Comparison of ENCODE assay signal across 11 cellular contexts in genomic region chr5:415928-416635, GRCh38. TPM values are rescaled to one million over a fixed set of nuclear protein-coding genes. Genes with fewer than 3 reads are reported as not detected.
DNase-seq lines count a peak whose midpoint lies in the region; ATAC-seq and TF ChIP-seq lines count a peak whose summit lies in the region.
"Had no signal": no experiment of that assay in that cellular context is flagged by ENCODE, and none has a peak within 500 bp of the region (broad histone marks: within the 10 kb centered on the region; RNA-seq: fewer than 3 reads in every experiment).

No MANE protein-coding gene starts in this region.

- CTCF ChIA-PET in activated naive CD4-positive, alpha-beta T cell treated with anti-CD3 and anti-CD28 coated beads for 36 hours (lab: Charles Lee), result no interaction called here

- H3K27ac ChIP-seq in substantia nigra (ENCODE audit: low read depth, low read length, poor library complexity, severe bottlenecking), result no peak overlapping the region
- H3K27ac ChIP-seq: WERI-Rb-1 had no signal

- TF ChIP-seq CTCF in chondrocyte (IDR thresholded peaks at IDR 0.05) (no peak), natural killer cell (IDR thresholded peaks at IDR 0.05) (no peak)

- peak in 1 of 2 donors; percentile 64 for DNase-seq in activated naive CD4-positive, alpha-beta T cell treated with anti-CD3 and anti-CD28 coated beads, Interleukin-2, amount 50 U/mL, for 72 hours (ENCODE audit: low spot score in 2 of 2)
- no peak for DNase-seq in activated naive CD4-positive, alpha-beta T cell treated with anti-CD3 and anti-CD28 coated beads for 36 hours
- DNase-seq in chondrocyte (ENCODE audit: low spot score) (peak; percentile 90), natural killer cell (no peak), left lobe of liver (ENCODE audit: low spot score) (no peak), substantia nigra (lab: John Stamatoyannopoulos, UW) (no peak), AG08396 (ENCODE audit: low spot score) (no peak)
- DNase-seq: NCI-H187, WERI-Rb-1 had no signal

- H3K4me1 Mint-ChIP-seq in activated naive CD4-positive, alpha-beta T cell treated with anti-CD3 and anti-CD28 coated beads for 36 hours (ENCODE audit: low read depth), result peaks cover 11% of the 10 kb centered on the region
- H3K4me1 Mint-ChIP-seq in chondrocyte (ENCODE audit: low read depth), result peaks cover 21% of the 10 kb centered on the region
- H3K4me1 Mint-ChIP-seq in natural killer cell, result peaks cover 0 to 18% of the 10 kb centered on the region in 2 donors

- H3K27ac Mint-ChIP-seq in activated naive CD4-positive, alpha-beta T cell treated with anti-CD3 and anti-CD28 coated beads, Interleukin-2, amount 50 U/mL, for 72 hours, result peak overlapping the region in 1 of 2 donors; percentile 57
- H3K27ac Mint-ChIP-seq in activated naive CD4-positive, alpha-beta T cell treated with anti-CD3 and anti-CD28 coated beads for 36 hours, result no peak overlapping the region
- H3K27ac Mint-ChIP-seq in chondrocyte (ENCODE audit: unreplicated experiment) (peak overlapping the region; percentile 87), natural killer cell (peak overlapping the region in 1 of 2 donors; percentile 75)
- H3K27ac Mint-ChIP-seq: activated naive CD4-positive, alpha-beta T cell treated with anti-CD3 and anti-CD28 coated beads, Interleukin-2, amount 50 U/mL, for 24 hours had no signal

- intact Hi-C loops in activated naive CD4-positive, alpha-beta T cell treated with anti-CD3 and anti-CD28 coated beads for 36 hours (cut with micrococcal nuclease), result no loop called here
- intact Hi-C loops in natural killer cell (cut with micrococcal nuclease), result no loop called here

- peaks cover 0 to 14% of the 10 kb centered on the region in 2 donors for H3K36me3 Mint-ChIP-seq in activated naive CD4-positive, alpha-beta T cell treated with anti-CD3 and anti-CD28 coated beads, Interleukin-2, amount 50 U/mL, for 72 hours
- no peaks in the 10 kb centered on the region for H3K36me3 Mint-ChIP-seq in activated naive CD4-positive, alpha-beta T cell treated with anti-CD3 and anti-CD28 coated beads for 36 hours (ENCODE audit: low read depth)
- H3K36me3 Mint-ChIP-seq in chondrocyte (ENCODE audit: low read depth) (no peaks in the 10 kb centered on the region), natural killer cell (no peaks in the 10 kb centered on the region)

- peak; percentile 42 to 84 for ATAC-seq in activated naive CD4-positive, alpha-beta T cell treated with anti-CD3 and anti-CD28 coated beads, Interleukin-2, amount 50 U/mL, for 72 hours
- peak in 2 of 3 donors; percentile 17 to 85 for ATAC-seq in natural killer cell
- no peak for ATAC-seq in GM19397 (IDR thresholded peaks at IDR 0.05; ENCODE audit: unreplicated experiment)
- no peak for ATAC-seq in left lobe of liver

- H3K27me3 Mint-ChIP-seq in activated naive CD4-positive, alpha-beta T cell treated with anti-CD3 and anti-CD28 coated beads for 36 hours (ENCODE audit: low read depth), result no peaks in the 10 kb centered on the region
- H3K27me3 Mint-ChIP-seq in chondrocyte (ENCODE audit: low read depth) (no peaks in the 10 kb centered on the region), natural killer cell (ENCODE audit: low read depth in 2 of 2) (no peaks in the 10 kb centered on the region)
- H3K27me3 Mint-ChIP-seq: activated naive CD4-positive, alpha-beta T cell treated with anti-CD3 and anti-CD28 coated beads, Interleukin-2, amount 50 U/mL, for 24 hours had no signal

- H3K9me3 Mint-ChIP-seq in activated naive CD4-positive, alpha-beta T cell treated with anti-CD3 and anti-CD28 coated beads, Interleukin-2, amount 50 U/mL, for 72 hours, result no peaks in the 10 kb centered on the region
- no peaks in the 10 kb centered on the region for H3K9me3 Mint-ChIP-seq in activated naive CD4-positive, alpha-beta T cell treated with anti-CD3 and anti-CD28 coated beads for 36 hours
- H3K9me3 Mint-ChIP-seq in chondrocyte (ENCODE audit: low read depth) (no peaks in the 10 kb centered on the region), natural killer cell (no peaks in the 10 kb centered on the region)
- H3K9me3 Mint-ChIP-seq: activated naive CD4-positive, alpha-beta T cell treated with anti-CD3 and anti-CD28 coated beads, Interleukin-2, amount 50 U/mL, for 24 hours had no signal

- no peak overlapping the region for H3K4me3 Mint-ChIP-seq in activated naive CD4-positive, alpha-beta T cell treated with anti-CD3 and anti-CD28 coated beads for 36 hours
- no peak overlapping the region for H3K4me3 Mint-ChIP-seq in chondrocyte (ENCODE audit: unreplicated experiment)
- H3K4me3 Mint-ChIP-seq in natural killer cell, result peak overlapping the region; percentile 45
- H3K4me3 Mint-ChIP-seq: activated naive CD4-positive, alpha-beta T cell treated with anti-CD3 and anti-CD28 coated beads, Interleukin-2, amount 50 U/mL, for 24 hours had no signal

RNA-seq across cellular contexts. Expression of gene EXOC3, which starts 26.9 kb away (rescaled TPM):
- total RNA-seq in activated naive CD4-positive, alpha-beta T cell treated with anti-CD3 and anti-CD28 coated beads, Interleukin-2, amount 50 U/mL, for 72 hours, result 100 to 1,000 TPM in 1 of 2 donors, 10 to 100 TPM in 1; 83.8 to 101 TPM
- 10 to 100 TPM; 41.6 to 41.7 TPM for total RNA-seq in activated naive CD4-positive, alpha-beta T cell treated with anti-CD3 and anti-CD28 coated beads for 36 hours
- total RNA-seq in chondrocyte (39.4 to 58.1 TPM (median 43.3 TPM) in 3 replicates), natural killer cell (10 to 100 TPM; 89.6 to 99.9 (median 96.3) TPM), left lobe of liver (25.7 TPM)

Comparison
In these comparisons a context has a peak if more than half of its experiments do, and no peak if none do; other contexts are left out.
1. ATAC-seq: peak in activated naive CD4-positive, alpha-beta T cell treated with anti-CD3 and anti-CD28 coated beads, Interleukin-2, amount 50 U/mL, for 72 hours (2 of 2) and natural killer cell (2 of 3); none in GM19397 (single experiment) and left lobe of liver (single experiment).